In the genomic region with DNA sequence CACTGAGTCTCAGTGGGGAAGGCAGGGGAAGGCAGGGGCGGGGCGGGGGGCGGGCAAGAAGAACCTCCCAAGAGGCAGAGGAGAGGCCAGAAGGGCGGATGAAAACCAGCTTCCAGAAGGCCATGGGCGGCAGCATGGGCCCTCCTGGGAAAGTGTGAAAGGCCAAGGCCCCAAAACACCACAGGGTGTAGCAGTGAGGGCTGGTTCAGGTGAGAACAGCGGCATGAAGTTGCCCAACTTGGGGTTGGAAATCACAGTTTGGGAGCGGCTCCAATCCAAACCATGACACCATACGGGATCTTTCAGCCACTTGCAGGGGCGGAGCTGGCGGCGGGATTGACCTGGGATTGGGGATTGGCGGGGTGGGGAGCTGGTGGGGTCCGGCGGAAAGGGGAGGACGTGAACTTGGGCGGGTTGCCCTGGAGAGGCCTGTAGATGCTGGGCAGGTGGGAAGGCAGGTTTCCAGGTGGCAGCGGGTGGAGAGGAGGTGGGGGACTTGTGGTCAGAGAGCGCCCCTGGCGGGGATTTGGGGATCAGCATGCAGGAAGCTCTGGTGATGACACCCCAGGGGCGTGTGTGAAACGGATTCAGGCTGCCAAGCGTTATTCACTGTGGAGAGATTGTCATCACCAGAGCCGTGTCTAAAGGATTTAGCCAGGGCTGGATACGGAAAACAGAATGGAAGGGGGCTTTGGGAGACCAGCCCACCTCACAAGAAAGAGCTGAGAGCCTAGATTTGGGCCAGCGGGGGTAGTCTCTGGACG, we compare ENCODE assay signal across 8 cellular contexts.
DNase-seq lines count a peak whose midpoint lies in the region; ATAC-seq and TF ChIP-seq lines count a peak whose summit lies in the region.

No MANE protein-coding gene starts in this region.

- BruUV-seq in Calu3 (replicated peaks; lab: Mats Ljungman, UMichigan): no TSS peak

- no peak overlapping the region for H3K4me3 ChIP-seq in LNCaP clone FGC (ENCODE audit: low read depth, low read length)

- intact Hi-C loops in Calu3 (cut with micrococcal nuclease; ENCODE audit: unreplicated experiment): loop anchor here (5.0 kb wide), 1 partner anchor 73 kb away; no protein-coding TSS in a partner anchor

- H3K4me3 Mint-ChIP-seq in Calu3 (ENCODE audit: low read depth, unreplicated experiment): no peak overlapping the region

- CTCF ChIA-PET in Calu3 (lab: Charles Lee): interaction anchor here (0.6 kb wide), 1 partner anchor 1243 kb away, joined by 5 read pairs; no protein-coding TSS in a partner anchor

- TF ChIP-seq CTCF in Calu3 (IDR thresholded peaks at IDR 0.05; ENCODE audit: unreplicated experiment) (peak; percentile 62), LNCaP clone FGC (IDR thresholded peaks at IDR 0.05; ENCODE audit: control insufficient read depth, extremely low read depth, insufficient read depth) (peak; percentile 33)

- DNase-seq in Calu3 (peak; percentile 52), LNCaP clone FGC (ENCODE audit: low read depth) (peak; percentile 13), cerebellum (ENCODE audit: low spot score) (peak; percentile 92), kidney glomerular epithelial cell (lab: John Stamatoyannopoulos, UW) (peak; percentile 11), NCI-H1436 (lab: John Stamatoyannopoulos, UW) (no peak)
- peak; percentile 61 to 70 for DNase-seq in activated CD4-positive, alpha-beta T cell treated with anti-CD3 and anti-CD28 coated beads for 24 hours (ENCODE audit: low read depth in 2 of 2)
- DNase-seq in stimulated activated CD4-positive, alpha-beta T cell treated with anti-CD3 and anti-CD28 coated beads, Interleukin-2, amount 100 ng/mL, for 48 hours: peak; percentile 74 to 78

- no peaks in the 10 kb centered on the region for H3K27me3 Mint-ChIP-seq in Calu3 (ENCODE audit: unreplicated experiment)

- ATAC-seq in GM18873 (IDR thresholded peaks at IDR 0.05; ENCODE audit: low FRiP score, unreplicated experiment): no peak

- no peaks in the 10 kb centered on the region for H3K4me1 Mint-ChIP-seq in Calu3 (ENCODE audit: low read depth, unreplicated experiment)

- H3K36me3 Mint-ChIP-seq in Calu3 (ENCODE audit: insufficient read depth, unreplicated experiment): peaks cover 37% of the 10 kb centered on the region

- H3K9me3 Mint-ChIP-seq in Calu3 (ENCODE audit: low read depth, unreplicated experiment): no peaks in the 10 kb centered on the region

- H3K27ac Mint-ChIP-seq in Calu3 (ENCODE audit: unreplicated experiment): peak overlapping the region; percentile 11
